In genomic region chr4:163967263-163967662, GRCh38 we compare ENCODE assay signal across 23 cellular contexts.
DNase-seq lines count a peak whose midpoint lies in the region; ATAC-seq, FAIRE-seq and TF ChIP-seq lines count a peak whose summit lies in the region.
"Had no signal": no experiment of that assay in that cellular context is flagged by ENCODE, and none has a peak within 500 bp of the region (broad histone marks: within the 10 kb centered on the region; RNA-seq: fewer than 3 reads in every experiment).

No MANE protein-coding gene starts in this region.

- H3K79me2 ChIP-seq in OCI-LY3 (ENCODE audit: low read length) = no peaks in the 10 kb centered on the region

- intact Hi-C loops in vagina (cut with DNase I) = no loop called here

- no peak for FAIRE-seq in RCC 7860 (lab: Jason Lieb, UNC)
- FAIRE-seq: H54 had no signal

- H2AFZ ChIP-seq in OCI-LY3 (ENCODE audit: low read depth, low read length) = peak overlapping the region; percentile 80

- peaks cover 12% of the 10 kb centered on the region for H3K4me1 ChIP-seq in OCI-LY3 (ENCODE audit: low read length)
- H3K4me1 ChIP-seq in vagina = no peaks in the 10 kb centered on the region
- H3K4me1 ChIP-seq: prostate gland had no signal

- DNase-seq in HPDE6-E6E7 (ENCODE audit: extremely low spot score) (no peak), vagina (ENCODE audit: extremely low spot score in 2 of 2) (no peak), RCC 7860 (ENCODE audit: low spot score) (no peak)
- DNase-seq: activated CD4-positive, alpha-beta T cell treated with anti-CD3 and anti-CD28 coated beads for 36 hours; activated CD8-positive, alpha-beta memory T cell treated with anti-CD3 and anti-CD28 coated beads, Interleukin-2, amount 50 U/mL, for 48 hours; activated gamma-delta T cell; amygdala; CD8-positive, alpha-beta memory T cell; effector memory CD4-positive, alpha-beta T cell; islet precursor cell; KG1; natural killer cell; NCI-H1048; NCI-H2227 treated with DMSO at 0.1 percent for 48 hours; stimulated activated CD4-positive, alpha-beta T cell treated with anti-CD3 and anti-CD28 coated beads, Interleukin-4, amount 100 ng/mL, for 24 hours had no signal

- no peak for TF ChIP-seq CTCF in OCI-LY3 (IDR thresholded peaks at IDR 0.05; ENCODE audit: low read depth, low read length)
- TF ChIP-seq CTCF in vagina (IDR thresholded peaks at IDR 0.05) = no peak

- no peaks in the 10 kb centered on the region for H3K9me3 ChIP-seq in OCI-LY3 (ENCODE audit: insufficient read depth, low read length)
- H3K9me3 ChIP-seq in vagina = no peaks in the 10 kb centered on the region
- H3K9me3 ChIP-seq: prostate gland had no signal

- H3K4me3 ChIP-seq in OCI-LY3 (ENCODE audit: low read length) (peak overlapping the region; percentile 27), vagina (no peak overlapping the region)
- H3K4me3 ChIP-seq: prostate gland, skin epidermis had no signal

- no peaks in the 10 kb centered on the region for H3K27me3 ChIP-seq in OCI-LY3 (ENCODE audit: low read depth, low read length)
- no peaks in the 10 kb centered on the region for H3K27me3 ChIP-seq in vagina

- H3K36me3 ChIP-seq in OCI-LY3 (replicated peaks; ENCODE audit: low read depth, low read length) (no peaks in the 10 kb centered on the region), vagina (no peaks in the 10 kb centered on the region)
- H3K36me3 ChIP-seq: prostate gland had no signal

- H4K20me1 ChIP-seq in OCI-LY3 (ENCODE audit: insufficient read depth, low read length) = no peaks in the 10 kb centered on the region

- TF ChIP-seq POLR2A in vagina (IDR thresholded peaks at IDR 0.05) = no peak

- H3K27ac ChIP-seq in OCI-LY3 (ENCODE audit: low read length) = no peak overlapping the region
- H3K27ac ChIP-seq in vagina = no peak overlapping the region
- H3K27ac ChIP-seq: prostate gland, skin epidermis had no signal

- peak overlapping the region; percentile 59 for H3K4me2 ChIP-seq in OCI-LY3 (ENCODE audit: low read length)

- no peak overlapping the region for H3K9ac ChIP-seq in OCI-LY3 (ENCODE audit: low read length)

- ATAC-seq in GM18520 (IDR thresholded peaks at IDR 0.05; ENCODE audit: unreplicated experiment) (peak; percentile 63), GM21447 (IDR thresholded peaks at IDR 0.05; ENCODE audit: unreplicated experiment) (peak; percentile 68), HG02973 (IDR thresholded peaks at IDR 0.05; ENCODE audit: unreplicated experiment) (peak; percentile 72), GM19467 (IDR thresholded peaks at IDR 0.05; ENCODE audit: unreplicated experiment) (no peak)
- ATAC-seq: activated CD4-positive, alpha-beta T cell treated with anti-CD3 and anti-CD28 coated beads for 36 hours; natural killer cell had no signal
